13 cellular contexts compared by ENCODE assay signal in the genomic region with DNA sequence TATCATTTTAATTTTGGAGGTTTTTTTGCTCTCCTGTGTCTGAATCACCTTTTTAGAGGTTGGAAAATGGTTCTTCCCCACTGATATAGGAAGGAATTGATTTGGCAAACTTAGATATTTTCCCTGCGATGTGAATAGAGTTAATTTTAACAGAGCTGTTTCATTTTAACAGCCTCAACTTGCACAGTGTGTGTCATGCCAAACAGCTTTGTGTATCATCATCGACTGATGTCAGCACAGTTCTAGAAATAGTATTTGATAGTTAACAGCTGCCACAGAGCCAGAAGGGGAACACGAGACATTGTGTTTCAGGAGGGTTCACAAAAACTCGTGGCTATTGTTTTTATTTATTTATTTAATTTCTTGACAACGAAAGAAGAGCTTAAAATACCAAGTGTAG.
A peak's percentile ranks its signal among the peaks of the same experiment; 100 is the strongest.
DNase-seq lines count a peak whose midpoint lies in the region; ATAC-seq, FAIRE-seq and TF ChIP-seq lines count a peak whose summit lies in the region.
"Had no signal": no experiment of that assay in that cellular context is flagged by ENCODE, and none has a peak within 500 bp of the region (broad histone marks: within the 10 kb centered on the region; RNA-seq: fewer than 3 reads in every experiment).

No MANE protein-coding gene starts in this region.

- BruUV-seq in HepG2 (replicated peaks; lab: Mats Ljungman, UMichigan): no TSS peak

- TF ChIP-seq EP300 in HepG2 (IDR thresholded peaks at IDR 0.05; ENCODE audit: low read depth in 2 of 2, low read length in 2 of 2) (no peak), HepG2 (CRISPR knock-in tag; IDR thresholded peaks at IDR 0.05; ENCODE audit: borderline replicate concordance) (no peak)

- H2AFZ ChIP-seq in HepG2 (ENCODE audit: low read length) (no peak overlapping the region), fibroblast of lung (ENCODE audit: low read length) (no peak overlapping the region)

- H3K9me3 ChIP-seq in liver (ENCODE audit: control insufficient read depth in 4 of 4, low read length in 3 of 4) (peaks cover 0 to 2% (median 0%) of the 10 kb centered on the region in 4 donors), HepG2 (ENCODE audit: low read length) (no peaks in the 10 kb centered on the region; the same call in 1 of the 2 replicates), fibroblast of lung (ENCODE audit: control insufficient read depth, insufficient read depth, low read depth, low read length) (no peaks in the 10 kb centered on the region), uterus (no peaks in the 10 kb centered on the region)

- CTCF ChIA-PET in HepG2 (lab: Yijun Ruan, JAX; ENCODE audit: low intra/inter-chr PET ratio, low total read pairs): no interaction called here

- intact Hi-C loops in HepG2 (cut with micrococcal nuclease; ENCODE audit: unreplicated experiment) (no loop called here), uterus (cut with DNase I; ENCODE audit: low total_unique reads) (no loop called here), posterior vena cava (cut with DNase I) (no loop called here)

- H3K4me3 ChIP-seq in liver (ENCODE audit: low read depth in 1 of 3, low read length in 3 of 3): no peak overlapping the region
- no peak overlapping the region for H3K4me3 ChIP-seq in HepG2 (replicated peaks in 1 of 3; ENCODE audit: insufficient read depth in 1 of 3, low read depth in 2 of 3, low read length in 3 of 3)
- no peak overlapping the region for H3K4me3 ChIP-seq in fibroblast of lung (replicated peaks in 1 of 4; ENCODE audit: control extremely low read depth in 1 of 4, insufficient read depth in 1 of 4, low read depth in 3 of 4, low read length in 4 of 4)
- H3K4me3 ChIP-seq in uterus: no peak overlapping the region
- H3K4me3 ChIP-seq: A549 had no signal

- DNase-seq in HepG2 (ENCODE audit: low spot score) (no peak), fibroblast of lung (ENCODE audit: low read depth in 2 of 2) (peak; percentile 29 to 77), left lobe of liver (ENCODE audit: low spot score) (peak; percentile 57), uterus (peak; percentile 18 to 21), posterior vena cava (ENCODE audit: low spot score) (no peak), SKM-1 treated with dmso at 0.1 percent for 144 hours (lab: John Stamatoyannopoulos, UW; ENCODE audit: unreplicated experiment) (no peak)
- DNase-seq: activated naive CD4-positive, alpha-beta T cell treated with anti-CD3 and anti-CD28 coated beads, Interleukin-2, amount 10 ng/mL, durations not matched to agents 7 days and 5 days; KG1; NCI-H187 treated with DMSO at 0.1 percent for 48 hours had no signal

- H3K27ac ChIP-seq in liver (ENCODE audit: low read depth in 1 of 2, low read length in 2 of 2) (peak overlapping the region; percentile 75 to 78), HepG2 (ENCODE audit: extremely low read length, insufficient read depth, low read length) (no peak overlapping the region), fibroblast of lung (ENCODE audit: insufficient read depth, low read length) (no peak overlapping the region), uterus (peak overlapping the region; percentile 21 to 59)
- H3K27ac ChIP-seq: A549 had no signal

- H4K20me1 ChIP-seq in HepG2 (ENCODE audit: insufficient read depth, low read length): no peaks in the 10 kb centered on the region
- no peaks in the 10 kb centered on the region for H4K20me1 ChIP-seq in fibroblast of lung (ENCODE audit: control insufficient read depth, extremely low read depth, insufficient read depth, low read length)

- no peak for TF ChIP-seq RAD21 in liver (IDR thresholded peaks at IDR 0.05)
- TF ChIP-seq RAD21 in HepG2 (CRISPR knock-in tag; IDR thresholded peaks at IDR 0.05): no peak

- H3K4me2 ChIP-seq in HepG2 (ENCODE audit: low read depth, low read length): no peak overlapping the region; the same call in 1 of the 2 replicates
- H3K4me2 ChIP-seq in fibroblast of lung (ENCODE audit: extremely low read depth, insufficient read depth, low read length): peak overlapping the region; percentile 16
- H3K4me2 ChIP-seq: A549 had no signal

- no peak for ATAC-seq in HepG2
- peak; percentile 78 for ATAC-seq in left lobe of liver
- no peak for ATAC-seq in GM19467 (IDR thresholded peaks at IDR 0.05; ENCODE audit: unreplicated experiment)
- ATAC-seq: A549, WTC11 had no signal

- H3K36me3 ChIP-seq in liver (ENCODE audit: control insufficient read depth in 4 of 4, insufficient read depth in 3 of 4, low read depth in 1 of 4, low read length in 3 of 4) (no peaks in the 10 kb centered on the region), HepG2 (replicated peaks in 1 of 2; ENCODE audit: control insufficient read depth in 1 of 2, insufficient read depth in 2 of 2, low read length in 2 of 2) (no peaks in the 10 kb centered on the region), fibroblast of lung (ENCODE audit: control insufficient read depth, insufficient read depth, low read length) (no peaks in the 10 kb centered on the region), uterus (no peaks in the 10 kb centered on the region)

- WGBS in liver: 18% methylated on average over 5 of the region's 5 CpGs
- 2% methylated on average over 5 of the region's 5 CpGs for WGBS in HepG2 (ENCODE audit: low lambda C conversion rate)

- TF ChIP-seq CTCF in liver (IDR thresholded peaks at IDR 0.05; ENCODE audit: low read depth, low read length, missing input control) (no peak), HepG2 (CRISPR knock-in tag; IDR thresholded peaks at IDR 0.05) (no peak), fibroblast of lung (conservative IDR thresholded peaks at IDR 0.05 in 1 of 2, IDR thresholded peaks at IDR 0.05 in 1 of 2; ENCODE audit: low read depth in 1 of 2, low read length in 2 of 2) (no peak), uterus (IDR thresholded peaks at IDR 0.05) (no peak)

- in situ Hi-C loops in HepG2 (cut with HindIII; ENCODE audit: extremely low pct_ligation_motif_present, low pct_unique_long_range_greater_than_20kb): no loop called here

- H3K9ac ChIP-seq in liver (ENCODE audit: low read depth in 1 of 2, low read length in 2 of 2) (peak overlapping the region in 1 of 2 donors; percentile 66), HepG2 (ENCODE audit: insufficient read depth, low read depth, low read length) (no peak overlapping the region), fibroblast of lung (ENCODE audit: insufficient read depth, low read length) (no peak overlapping the region)

- no peaks in the 10 kb centered on the region for H3K79me2 ChIP-seq in HepG2 (ENCODE audit: insufficient read depth, low read length)
- no peaks in the 10 kb centered on the region for H3K79me2 ChIP-seq in fibroblast of lung (ENCODE audit: control insufficient read depth, insufficient read depth, low read length)

- H3K27me3 ChIP-seq in liver (ENCODE audit: control insufficient read depth in 4 of 4, insufficient read depth in 4 of 4, low read length in 3 of 4): no peaks in the 10 kb centered on the region
- H3K27me3 ChIP-seq in HepG2 (ENCODE audit: control insufficient read depth in 1 of 2, insufficient read depth in 2 of 2, low read length in 2 of 2): no peaks in the 10 kb centered on the region; a peak in 2 of 5 replicates
- no peaks in the 10 kb centered on the region for H3K27me3 ChIP-seq in fibroblast of lung (ENCODE audit: control insufficient read depth, insufficient read depth, low read length)
- H3K27me3 ChIP-seq in uterus: no peaks in the 10 kb centered on the region

- no peak for TF ChIP-seq POLR2A in HepG2 (IDR thresholded peaks at IDR 0.05; ENCODE audit: insufficient read depth in 1 of 2, low read depth in 2 of 2, low read length in 2 of 2)
- no peak for TF ChIP-seq POLR2A in uterus (IDR thresholded peaks at IDR 0.05)

- POLR2A ChIA-PET in HepG2 (lab: Yijun Ruan, JAX): no interaction called here

- peaks cover 0 to 26% (median 9%) of the 10 kb centered on the region in 4 donors for H3K4me1 ChIP-seq in liver (ENCODE audit: control insufficient read depth in 4 of 4, insufficient read depth in 4 of 4, low read length in 3 of 4)
- peaks cover 37% of the 10 kb centered on the region for H3K4me1 ChIP-seq in HepG2 (ENCODE audit: insufficient read depth, low read length)
- H3K4me1 ChIP-seq in fibroblast of lung (ENCODE audit: control insufficient read depth, extremely low read depth, insufficient read depth, low read length): peaks cover 2% of the 10 kb centered on the region
- H3K4me1 ChIP-seq in uterus: no peaks in the 10 kb centered on the region
- H3K4me1 ChIP-seq: A549 had no signal

- no peak for FAIRE-seq in HepG2 (lab: Jason Lieb, UNC)
- FAIRE-seq: A549 had no signal

TF ChIP-seq in liver, 16 proteins besides CTCF, POLR2A, EP300 and RAD21 (continues in another document):
- TF ChIP-seq, protein P1, sequence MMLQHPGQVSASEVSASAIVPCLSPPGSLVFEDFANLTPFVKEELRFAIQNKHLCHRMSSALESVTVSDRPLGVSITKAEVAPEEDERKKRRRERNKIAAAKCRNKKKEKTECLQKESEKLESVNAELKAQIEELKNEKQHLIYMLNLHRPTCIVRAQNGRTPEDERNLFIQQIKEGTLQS (IDR thresholded peaks at IDR 0.05): peak; percentile 17
- TF ChIP-seq GABPA (IDR thresholded peaks at IDR 0.05 in 1 of 2, conservative IDR thresholded peaks at IDR 0.05 in 1 of 2): no peak

TF ChIP-seq in HepG2, 621 proteins besides CTCF, POLR2A, EP300 and RAD21:
- TF ChIP-seq ZNF878 (CRISPR knock-in tag; IDR thresholded peaks at IDR 0.05): no peak

Comparison
In these comparisons a context has a peak if more than half of its experiments do, and no peak if none do; other contexts are left out.
1. H3K27ac ChIP-seq: peak in liver (2 of 2) and uterus (2 of 2); none in HepG2 (single experiment) and fibroblast of lung (single experiment).
2. DNase-seq: peak in fibroblast of lung (2 of 2), left lobe of liver (single experiment) and uterus (2 of 2); none in HepG2 (single experiment), posterior vena cava (single experiment) and SKM-1 treated with dmso at 0.1 percent for 144 hours (single experiment).